Comparison of ENCODE assay signal across 8 cellular contexts in genomic region chr17:6640536-6641373, GRCh38. TPM values are rescaled to one million over a fixed set of nuclear protein-coding genes. Genes with fewer than 3 reads are reported as not detected.
A peak's percentile ranks its signal among the peaks of the same experiment; 100 is the strongest.
DNase-seq lines count a peak whose midpoint lies in the region; ATAC-seq and TF ChIP-seq lines count a peak whose summit lies in the region.

Gene KIAA0753, minus strand, starts transcription at chr17:6640711. Its CDS starts 5,608 bp downstream, at chr17:6635103.
Gene TXNDC17, plus strand, starts transcription at chr17:6641060. Its CDS starts 23 bp downstream, at chr17:6641083.

- ATAC-seq in GM19035 (IDR thresholded peaks at IDR 0.05; ENCODE audit: unreplicated experiment), result peak; percentile 84
- peak; percentile 87 for ATAC-seq in HG03354 (IDR thresholded peaks at IDR 0.05; ENCODE audit: poor library complexity, severe bottlenecking, unreplicated experiment)

- no peak for TF ChIP-seq CTCF in AG10803 (conservative IDR thresholded peaks at IDR 0.05; ENCODE audit: low read length)

- peak; percentile 92 for DNase-seq in AG10803 (ENCODE audit: low read depth)
- peak; percentile 90 for DNase-seq in NCI-H510A treated with DMSO at 0.1 percent for 48 hours (lab: John Stamatoyannopoulos, UW)
- DNase-seq in activated CD4-positive, alpha-beta T cell treated with anti-CD3 and anti-CD28 coated beads for 1 hour, result peak; percentile 76
- DNase-seq in cerebellum (ENCODE audit: low spot score), result peak; percentile 90
- DNase-seq in kidney tubule cell (ENCODE audit: low spot score), result peak; percentile 94
- peak; percentile 66 to 79 for DNase-seq in stimulated activated CD4-positive, alpha-beta T cell treated with anti-CD3 and anti-CD28 coated beads, Interleukin-1b, Interleukin-23, amount 100 ng/mL, for 1 hour (ENCODE audit: low read depth in 2 of 2)

- peak within 1 kb of the TSS; percentile 97 for H3K4me3 ChIP-seq in AG10803 (ENCODE audit: low read length)

RNA-seq across cellular contexts. Expression of gene KIAA0753, which starts in this region (rescaled TPM):
- total RNA-seq in cerebellum, result 31.8 TPM

RNA-seq across cellular contexts. Expression of gene TXNDC17, which starts in this region (rescaled TPM):
- 20.0 TPM for total RNA-seq in cerebellum

Comparison
In these comparisons a context has a peak if more than half of its experiments do, and no peak if none do; other contexts are left out.
1. Peak in every context shown above with its lines: DNase-seq, ATAC-seq and H3K4me3 ChIP-seq.